Comparison of ENCODE assay signal across 8 cellular contexts in genomic region chr11:6604081-6604626, GRCh38. TPM values are rescaled to one million over a fixed set of nuclear protein-coding genes. Genes with fewer than 3 reads are reported as not detected.
DNase-seq lines count a peak whose midpoint lies in the region; ATAC-seq and TF ChIP-seq lines count a peak whose summit lies in the region.

No MANE protein-coding gene starts in this region.

- peaks cover 7 to 14% of the 10 kb centered on the region in 2 donors for H3K36me3 Mint-ChIP-seq in activated T-cell treated with anti-CD3 and anti-CD28 coated beads, Interleukin-2, amount 50 U/mL, for 72 hours (ENCODE audit: insufficient read depth in 2 of 2)
- peaks cover 0 to 36% (median 7%) of the 10 kb centered on the region in 3 donors for H3K36me3 Mint-ChIP-seq in naive thymus-derived CD8-positive, alpha-beta T cell

- peaks cover 58% of the 10 kb centered on the region for H3K79me2 ChIP-seq in OCI-LY7 (ENCODE audit: insufficient read depth, low read depth, low read length)

- H3K27me3 ChIP-seq in BLaER1 (no peaks in the 10 kb centered on the region), uterus (no peaks in the 10 kb centered on the region)

- H3K27ac ChIP-seq in BLaER1 (peak overlapping the region; percentile 80), OCI-LY7 (ENCODE audit: low read depth, low read length, poor library complexity, severe bottlenecking) (peak overlapping the region; percentile 67), uterus (peak overlapping the region; percentile 97 to 99)

- DNase-seq in OCI-LY7 (ENCODE audit: low spot score) (peak; percentile 84), fibroblast of peridontal ligament (ENCODE audit: extremely low read depth) (peak; percentile 73), uterus (peak in 1 of 2 donors; percentile 65)
- DNase-seq in activated T-cell treated with anti-CD3 and anti-CD28 coated beads, Interleukin-2, amount 50 U/mL, for 72 hours = peak; percentile 57 to 61
- peak; percentile 31 to 79 (median 61) for DNase-seq in naive thymus-derived CD8-positive, alpha-beta T cell

- peak overlapping the region; percentile 96 for H3K4me2 ChIP-seq in BLaER1
- peak overlapping the region; percentile 86 for H3K4me2 ChIP-seq in OCI-LY7 (ENCODE audit: low read length)

- no peaks in the 10 kb centered on the region for H3K9me3 Mint-ChIP-seq in activated T-cell treated with anti-CD3 and anti-CD28 coated beads, Interleukin-2, amount 50 U/mL, for 72 hours
- no peaks in the 10 kb centered on the region for H3K9me3 Mint-ChIP-seq in naive thymus-derived CD8-positive, alpha-beta T cell

- CTCF ChIA-PET in OCI-LY7 (lab: Charles Lee; ENCODE audit: unreplicated experiment) = interaction anchor here (0.5 to 1.1 kb wide), 9 partner anchors 8 to 225 kb away, joined by 3 to 7 read pairs (median 3); partner anchors contain the start of gene MRPL17

- H4K20me1 ChIP-seq in BLaER1 (peaks cover 56% of the 10 kb centered on the region), OCI-LY7 (ENCODE audit: insufficient read depth, low read length) (peaks cover 16% of the 10 kb centered on the region)

- no peak overlapping the region for H3K4me3 Mint-ChIP-seq in activated T-cell treated with anti-CD3 and anti-CD28 coated beads, Interleukin-2, amount 50 U/mL, for 72 hours
- H3K4me3 Mint-ChIP-seq in naive thymus-derived CD8-positive, alpha-beta T cell = no peak overlapping the region

- H2AFZ ChIP-seq in OCI-LY7 (ENCODE audit: low read length) = peak overlapping the region; percentile 83

- peaks cover 48% of the 10 kb centered on the region for H3K36me3 ChIP-seq in BLaER1
- peaks cover 58% of the 10 kb centered on the region for H3K36me3 ChIP-seq in OCI-LY7 (ENCODE audit: insufficient read depth, low read length)
- no peaks in the 10 kb centered on the region for H3K36me3 ChIP-seq in uterus

- intact Hi-C loops in OCI-LY7 (cut with micrococcal nuclease; ENCODE audit: unreplicated experiment) = loop anchor here (1.0 to 5.0 kb wide), 3 partner anchors 79 to 323 kb away; partner anchors contain the start of genes ARFIP2, MRPL17, TIMM10B and ZNF215
- intact Hi-C loops in uterus (cut with DNase I; ENCODE audit: low total_unique reads) = no loop called here

- H3K4me3 ChIP-seq in BLaER1 (peak overlapping the region; percentile 80), OCI-LY7 (ENCODE audit: low read depth, low read length, poor library complexity, severe bottlenecking) (peak overlapping the region; percentile 91), uterus (peak overlapping the region; percentile 92 to 98)

- no peaks in the 10 kb centered on the region for H3K9me3 ChIP-seq in BLaER1
- no peaks in the 10 kb centered on the region for H3K9me3 ChIP-seq in OCI-LY7 (ENCODE audit: low read length)
- H3K9me3 ChIP-seq in uterus = no peaks in the 10 kb centered on the region

- POLR2A ChIA-PET in OCI-LY7 (lab: Charles Lee) = interaction anchor here (0.6 to 2.1 kb wide), 10 partner anchors 8 to 904 kb away, joined by 3 to 19 read pairs (median 4); partner anchors contain the start of genes MRPL17, TAF10 and TPP1
- POLR2A ChIA-PET in naive thymus-derived CD8-positive, alpha-beta T cell (lab: Charles Lee) = interaction anchor here (1.0 to 6.8 kb wide), 17 partner anchors 8 to 369 kb away, joined by 3 to 108 read pairs (median 6); partner anchors contain the start of genes ARFIP2, MRPL17, TAF10 and TIMM10B

- peaks cover 20% of the 10 kb centered on the region for H3K4me1 Mint-ChIP-seq in activated T-cell treated with anti-CD3 and anti-CD28 coated beads, Interleukin-2, amount 50 U/mL, for 72 hours (ENCODE audit: low read depth)
- peaks cover 10 to 35% (median 25%) of the 10 kb centered on the region in 4 donors for H3K4me1 Mint-ChIP-seq in naive thymus-derived CD8-positive, alpha-beta T cell

- TF ChIP-seq POLR2A in uterus (IDR thresholded peaks at IDR 0.05) = no peak

- H3K27me3 Mint-ChIP-seq in activated T-cell treated with anti-CD3 and anti-CD28 coated beads, Interleukin-2, amount 50 U/mL, for 72 hours (ENCODE audit: low read depth) = no peaks in the 10 kb centered on the region
- no peaks in the 10 kb centered on the region for H3K27me3 Mint-ChIP-seq in naive thymus-derived CD8-positive, alpha-beta T cell

- H3K9me2 ChIP-seq in OCI-LY7 (ENCODE audit: insufficient read depth, low read length) = no peaks in the 10 kb centered on the region

- H3K9ac ChIP-seq in BLaER1 = peak overlapping the region; percentile 88

- BruUV-seq in OCI-LY7 (replicated peaks; lab: Mats Ljungman, UMichigan) = no TSS peak

- TF ChIP-seq CTCF in OCI-LY7 (conservative IDR thresholded peaks at IDR 0.05; ENCODE audit: low read length) (peak; percentile 66), uterus (IDR thresholded peaks at IDR 0.05) (peak in 2 of 4 experiments; percentile 28 to 34)

- ATAC-seq in GM18868 (IDR thresholded peaks at IDR 0.05; ENCODE audit: unreplicated experiment) (peak; percentile 44), HG03103 (IDR thresholded peaks at IDR 0.05; ENCODE audit: low read depth, unreplicated experiment) (peak; percentile 34)
- peak; percentile 53 to 56 for ATAC-seq in activated T-cell treated with anti-CD3 and anti-CD28 coated beads, Interleukin-2, amount 50 U/mL, for 72 hours (replicated peaks in 1 of 2)
- peak; percentile 72 to 80 for ATAC-seq in naive thymus-derived CD8-positive, alpha-beta T cell

- no peak overlapping the region for H3K27ac Mint-ChIP-seq in activated T-cell treated with anti-CD3 and anti-CD28 coated beads, Interleukin-2, amount 50 U/mL, for 72 hours
- no peak overlapping the region for H3K27ac Mint-ChIP-seq in naive thymus-derived CD8-positive, alpha-beta T cell

- peaks cover 52% of the 10 kb centered on the region for H3K4me1 ChIP-seq in BLaER1
- peaks cover 47% of the 10 kb centered on the region for H3K4me1 ChIP-seq in OCI-LY7 (ENCODE audit: insufficient read depth, low read length, poor library complexity, severe bottlenecking)
- peaks cover 13 to 25% of the 10 kb centered on the region in 2 donors for H3K4me1 ChIP-seq in uterus

RNA-seq across cellular contexts. Expression of gene ILK, which starts 0.6 kb away (rescaled TPM):
- 52.0 and 64.8 TPM in 2 replicates for total RNA-seq in OCI-LY7 (2014; rRNA removed; shearing (Covaris generic))
- 80.3 and 88.2 TPM in 2 replicates for total RNA-seq in OCI-LY7 (2022)
- 100 to 1,000 TPM; 114 to 118 TPM for total RNA-seq in activated T-cell treated with anti-CD3 and anti-CD28 coated beads, Interleukin-2, amount 50 U/mL, for 72 hours
- total RNA-seq in naive thymus-derived CD8-positive, alpha-beta T cell = 10 to 100 TPM; 88.5 to 93.5 TPM
- 10 to 100 TPM; 63.7 to 72.5 (median 68.5) TPM for polyA plus RNA-seq in naive thymus-derived CD8-positive, alpha-beta T cell
- 100 to 1,000 TPM; 205 to 336 (median 279) TPM for total RNA-seq in uterus

RNA-seq across cellular contexts. Expression of gene RRP8, which starts 0.7 kb away (rescaled TPM):
- 26.4 and 29.4 TPM in 2 replicates for total RNA-seq in OCI-LY7 (2014; rRNA removed; shearing (Covaris generic))
- 25.0 and 33.6 TPM in 2 replicates for total RNA-seq in OCI-LY7 (2022)
- total RNA-seq in activated T-cell treated with anti-CD3 and anti-CD28 coated beads, Interleukin-2, amount 50 U/mL, for 72 hours = 10 to 100 TPM; 25.0 to 31.5 TPM
- 10 to 100 TPM; 35.3 to 35.7 TPM for total RNA-seq in naive thymus-derived CD8-positive, alpha-beta T cell
- polyA plus RNA-seq in naive thymus-derived CD8-positive, alpha-beta T cell = 10 to 100 TPM; 17.8 to 25.9 (median 20.9) TPM
- 10 to 100 TPM; 12.6 to 41.2 (median 26.9) TPM for total RNA-seq in uterus

RNA-seq across cellular contexts. Expression of gene TAF10, which starts 7.9 kb away (rescaled TPM):
- 97.0 and 117 TPM in 2 replicates for total RNA-seq in OCI-LY7 (2014; rRNA removed; shearing (Covaris generic))
- total RNA-seq in OCI-LY7 (2022) = 139 and 146 TPM in 2 replicates
- total RNA-seq in activated T-cell treated with anti-CD3 and anti-CD28 coated beads, Interleukin-2, amount 50 U/mL, for 72 hours = 100 to 1,000 TPM; 108 to 123 TPM
- 100 to 1,000 TPM; 107 to 116 TPM for total RNA-seq in naive thymus-derived CD8-positive, alpha-beta T cell
- 100 to 1,000 TPM; 247 to 332 (median 249) TPM for polyA plus RNA-seq in naive thymus-derived CD8-positive, alpha-beta T cell
- total RNA-seq in uterus = 100 to 1,000 TPM in 2 of 4 donors, 10 to 100 TPM in 2; 11.5 to 137 (median 67.1) TPM

RNA-seq across cellular contexts. Expression of gene TPP1, which starts 15.1 kb away (rescaled TPM):
- 11.9 and 16.6 TPM in 2 replicates for total RNA-seq in OCI-LY7 (2014; rRNA removed; shearing (Covaris generic))
- total RNA-seq in OCI-LY7 (2022) (41.1 and 45.4 TPM in 2 replicates), uterus (10 to 100 TPM; 27.1 to 74.9 (median 40.7) TPM)
- total RNA-seq in activated T-cell treated with anti-CD3 and anti-CD28 coated beads, Interleukin-2, amount 50 U/mL, for 72 hours = 10 to 100 TPM; 56.0 to 62.1 TPM
- 100 to 1,000 TPM; 130 TPM for total RNA-seq in naive thymus-derived CD8-positive, alpha-beta T cell
- 100 to 1,000 TPM in 1 of 3 donors, 10 to 100 TPM in 2; 84.8 to 107 (median 85.1) TPM for polyA plus RNA-seq in naive thymus-derived CD8-positive, alpha-beta T cell

RNA-seq across cellular contexts. Expression of gene DCHS1, which starts 51.5 kb away (rescaled TPM):
- 0.67 and 1.1 TPM in 2 replicates for total RNA-seq in OCI-LY7 (2014; rRNA removed; shearing (Covaris generic))
- 0.53 and 0.67 TPM in 2 replicates for total RNA-seq in OCI-LY7 (2022)
- total RNA-seq in activated T-cell treated with anti-CD3 and anti-CD28 coated beads, Interleukin-2, amount 50 U/mL, for 72 hours = 1 to 10 TPM; 2.1 to 2.9 TPM
- 10 to 100 TPM; 14.4 to 14.9 TPM for total RNA-seq in naive thymus-derived CD8-positive, alpha-beta T cell
- polyA plus RNA-seq in naive thymus-derived CD8-positive, alpha-beta T cell = 1 to 10 TPM; 2.2 to 6.1 (median 2.9) TPM
- 100 to 1,000 TPM in 1 of 4 donors, 10 to 100 TPM in 3; 26.8 to 125 (median 73.6) TPM for total RNA-seq in uterus
